In genomic region chr21:41582298-41582840, GRCh38 we compare ENCODE assay signal across 24 cellular contexts.
DNase-seq lines count a peak whose midpoint lies in the region; ATAC-seq and TF ChIP-seq lines count a peak whose summit lies in the region.
"Had no signal": no experiment of that assay in that cellular context is flagged by ENCODE, and none has a peak within 500 bp of the region (broad histone marks: within the 10 kb centered on the region; RNA-seq: fewer than 3 reads in every experiment).

No MANE protein-coding gene starts in this region.

- intact Hi-C loops in prostate gland (cut with DNase I) = no loop called here

- no peaks in the 10 kb centered on the region for H3F3A ChIP-seq in GM23248 (ENCODE audit: insufficient read depth)

- no peak overlapping the region for H3K4me2 ChIP-seq in hepatocyte
- no peak overlapping the region for H3K4me2 ChIP-seq in GM23248 (ENCODE audit: unreplicated experiment)
- H3K4me2 ChIP-seq: SK-N-SH had no signal

- peaks cover 7% of the 10 kb centered on the region for H3K9me3 ChIP-seq in hepatocyte (ENCODE audit: low read depth)
- H3K9me3 ChIP-seq in prostate gland = no peaks in the 10 kb centered on the region
- peaks cover 7% of the 10 kb centered on the region for H3K9me3 ChIP-seq in GM23248 (ENCODE audit: low read depth)
- H3K9me3 ChIP-seq: testis had no signal

- peaks cover 33% of the 10 kb centered on the region for H3K4me1 ChIP-seq in hepatocyte (ENCODE audit: insufficient read depth)
- peaks cover 15% of the 10 kb centered on the region for H3K4me1 ChIP-seq in prostate gland (replicated peaks)
- H3K4me1 ChIP-seq in GM23248 (ENCODE audit: insufficient read depth) = no peaks in the 10 kb centered on the region
- H3K4me1 ChIP-seq: breast epithelium, testis had no signal

- TF ChIP-seq POLR2A in prostate gland (IDR thresholded peaks at IDR 0.05) = no peak

- no peaks in the 10 kb centered on the region for H4K20me1 ChIP-seq in hepatocyte (ENCODE audit: insufficient read depth, poor library complexity, severe bottlenecking)
- H4K20me1 ChIP-seq in GM23248 (ENCODE audit: insufficient read depth) = no peaks in the 10 kb centered on the region

- TF ChIP-seq CTCF in hepatocyte (IDR thresholded peaks at IDR 0.05; ENCODE audit: poor library complexity) (no peak), prostate gland (IDR thresholded peaks at IDR 0.05) (no peak)

- no peak overlapping the region for H2AFZ ChIP-seq in hepatocyte
- H2AFZ ChIP-seq in GM23248 = no peak overlapping the region

- no peak overlapping the region for H3K4me3 ChIP-seq in hepatocyte
- no peak overlapping the region for H3K4me3 ChIP-seq in prostate gland
- H3K4me3 ChIP-seq in GM23248 = no peak overlapping the region
- H3K4me3 ChIP-seq: breast epithelium, testis had no signal

- H3K9me2 ChIP-seq in hepatocyte (replicated peaks; ENCODE audit: insufficient read depth) (no peaks in the 10 kb centered on the region), GM23248 (ENCODE audit: insufficient read depth) (no peaks in the 10 kb centered on the region)
- H3K9me2 ChIP-seq: SK-N-SH had no signal

- peak; percentile 38 for DNase-seq in activated effector memory CD4-positive, alpha-beta T cell treated with anti-CD3 and anti-CD28 coated beads, Interleukin-2, amount 50 U/mL, for 16 hours
- DNase-seq in activated effector memory CD4-positive, alpha-beta T cell treated with Interleukin-2 at 50 U/mL for 16 hours = no peak
- DNase-seq in hepatocyte (ENCODE audit: low spot score) = no peak
- no peak for DNase-seq in prostate gland (ENCODE audit: low spot score)
- no peak for DNase-seq in GM23248
- DNase-seq in foreskin melanocyte = no peak
- no peak for DNase-seq in NCI-H524 treated with DMSO at 0.1 percent for 48 hours (lab: John Stamatoyannopoulos, UW)
- DNase-seq: activated CD4-positive, alpha-beta memory T cell treated with anti-CD3 and anti-CD28 coated beads for 36 hours; Caco-2; DMS53; effector CD4-positive, alpha-beta T cell; hypothalamus; mesendoderm; NCI-H1048; NCI-H1694; NCI-H446; NCI-H774; right cardiac atrium; SK-N-SH; stimulated activated CD4-positive, alpha-beta T cell treated with anti-CD3 and anti-CD28 coated beads, Interleukin-1b, Interleukin-23, amount 100 ng/mL, for 48 hours; stimulated activated naive CD8-positive, alpha-beta T cell treated with anti-CD3 and anti-CD28 coated beads, Interleukin-15, Interleukin-2, amounts not matched to agents 100 U/mL and 50 U/mL, for 24 hours; testis had no signal

- H3K36me3 ChIP-seq in hepatocyte (replicated peaks; ENCODE audit: insufficient read depth, low read depth) = no peaks in the 10 kb centered on the region
- no peaks in the 10 kb centered on the region for H3K36me3 ChIP-seq in prostate gland
- H3K36me3 ChIP-seq in GM23248 (ENCODE audit: low read depth) = no peaks in the 10 kb centered on the region
- H3K36me3 ChIP-seq: breast epithelium had no signal

- H3K79me2 ChIP-seq in hepatocyte (no peaks in the 10 kb centered on the region), GM23248 (ENCODE audit: insufficient read depth) (no peaks in the 10 kb centered on the region)

- no peak for ATAC-seq in GM18520 (IDR thresholded peaks at IDR 0.05; ENCODE audit: unreplicated experiment)
- ATAC-seq: stimulated activated naive CD8-positive, alpha-beta T cell treated with anti-CD3 and anti-CD28 coated beads, Interleukin-15, Interleukin-2, amounts not matched to agents 100 U/mL and 50 U/mL, for 24 hours had no signal

- no peaks in the 10 kb centered on the region for H3K27me3 ChIP-seq in hepatocyte
- H3K27me3 ChIP-seq in prostate gland (replicated peaks; ENCODE audit: insufficient read depth) = no peaks in the 10 kb centered on the region
- no peaks in the 10 kb centered on the region for H3K27me3 ChIP-seq in GM23248 (replicated peaks; ENCODE audit: insufficient read depth)
- H3K27me3 ChIP-seq: breast epithelium, testis had no signal

- in situ Hi-C loops in GM23248 (cut with MboI) = no loop called here

- WGBS in hepatocyte (ENCODE audit: low lambda C conversion rate, missing lambda C conversion rate) = 91% methylated on average over 7 of the region's 7 CpGs
- 95% methylated on average over 7 of the region's 7 CpGs for WGBS in prostate gland
- 57 to 63% methylated on average over 7 of the region's 7 CpGs for WGBS in GM23248 (ENCODE audit: low coverage in 1 of 2, low lambda C conversion rate in 2 of 2, missing lambda C conversion rate in 2 of 2), 2 experiments

- H3K27ac ChIP-seq in hepatocyte (peak overlapping the region; percentile 97), prostate gland (peak overlapping the region; percentile 59 to 81), GM23248 (no peak overlapping the region)
- H3K27ac ChIP-seq: testis had no signal

- no peak overlapping the region for H3K9ac ChIP-seq in GM23248
- H3K9ac ChIP-seq: SK-N-SH had no signal
